Comparison of ENCODE assay signal across 27 cellular contexts in the genomic region with DNA sequence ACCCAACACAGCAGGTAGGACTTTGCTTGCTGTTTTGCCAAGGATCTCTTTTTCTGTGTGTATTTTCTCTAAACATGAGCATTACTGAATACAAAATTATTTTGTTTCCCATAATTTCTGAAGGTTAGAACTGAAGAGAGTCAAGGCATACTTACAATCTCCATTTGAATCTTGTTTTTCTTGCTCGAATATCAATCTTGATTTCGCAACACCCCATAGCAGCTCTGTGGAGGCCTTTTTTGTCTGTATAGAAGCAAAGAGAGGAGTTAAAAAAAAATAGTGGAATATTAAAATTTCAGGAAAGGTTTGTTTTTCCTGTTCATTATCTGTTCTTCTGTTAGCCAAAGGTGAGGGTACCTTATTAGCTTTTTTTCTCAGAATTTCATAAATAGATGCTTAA.
DNase-seq lines count a peak whose midpoint lies in the region; ATAC-seq, FAIRE-seq and TF ChIP-seq lines count a peak whose summit lies in the region.
"Had no signal": no experiment of that assay in that cellular context is flagged by ENCODE, and none has a peak within 500 bp of the region (broad histone marks: within the 10 kb centered on the region; RNA-seq: fewer than 3 reads in every experiment).

No MANE protein-coding gene starts in this region.

- H4K91ac ChIP-seq in H1 (replicated peaks; ENCODE audit: insufficient read length, low read length): no peak overlapping the region

- H3K9me3 Mint-ChIP-seq in mesothelial cell of epicardium: no peaks in the 10 kb centered on the region
- H3K9me3 Mint-ChIP-seq: stimulated activated naive CD8-positive, alpha-beta T cell treated with anti-CD3 and anti-CD28 coated beads, Interleukin-15, amount 100 ng/mL, for 72 hours had no signal

- H3K4me2 ChIP-seq in H1 (ENCODE audit: insufficient read depth in 1 of 2, low read depth in 2 of 2, low read length in 2 of 2): no peak overlapping the region
- H3K4me2 ChIP-seq: BLaER1 had no signal

- H3K27me3 Mint-ChIP-seq in mesothelial cell of epicardium (ENCODE audit: low read depth): no peaks in the 10 kb centered on the region
- H3K27me3 Mint-ChIP-seq: activated naive CD8-positive, alpha-beta T cell; stimulated activated naive CD8-positive, alpha-beta T cell treated with anti-CD3 and anti-CD28 coated beads, Interleukin-15, amount 100 ng/mL, for 72 hours had no signal

- peaks cover 2% of the 10 kb centered on the region; the same call in 1 of the 2 replicates for H3K79me1 ChIP-seq in H1 (ENCODE audit: low read depth, low read length)

- H3K9ac ChIP-seq in SK-N-MC (ENCODE audit: insufficient read length) (no peak overlapping the region), H1 (replicated peaks in 1 of 4; ENCODE audit: extremely low read depth in 1 of 4, low read depth in 3 of 4, low read length in 3 of 4) (no peak overlapping the region)
- H3K9ac ChIP-seq: BLaER1 had no signal

- no peak overlapping the region for H4K5ac ChIP-seq in H1 (ENCODE audit: insufficient read length, low read depth, low read length)

- H3K4me1 Mint-ChIP-seq in mesothelial cell of epicardium: peaks cover 4% of the 10 kb centered on the region

- H3K18ac ChIP-seq in H1 (ENCODE audit: extremely low read depth, low read length): no peak overlapping the region

- H4K8ac ChIP-seq in H1 (ENCODE audit: extremely low read depth, insufficient read depth, low read length): no peak overlapping the region

- CTCF ChIA-PET in AG04450 (lab: Charles Lee) (no interaction called here), H1 (lab: Charles Lee; ENCODE audit: partially characterized antibody) (no interaction called here)

- H2BK12ac ChIP-seq in H1 (ENCODE audit: low read depth, low read length): no peak overlapping the region

- no peak overlapping the region for H2BK20ac ChIP-seq in H1 (ENCODE audit: low read length)

- no peak overlapping the region for H3K4me3 Mint-ChIP-seq in mesothelial cell of epicardium
- H3K4me3 Mint-ChIP-seq: activated CD8-positive, alpha-beta T cell treated with anti-CD3 and anti-CD28 coated beads, Interleukin-2, amount 10 ng/mL, durations not matched to agents 7 days and 5 days; activated naive CD8-positive, alpha-beta T cell; stimulated activated naive CD8-positive, alpha-beta T cell treated with anti-CD3 and anti-CD28 coated beads, Interleukin-15, amount 100 ng/mL, for 72 hours had no signal

- no peak for TF ChIP-seq EP300 in H1 (IDR thresholded peaks at IDR 0.05; ENCODE audit: borderline replicate concordance in 1 of 2, low read depth in 2 of 2, low read length in 2 of 2)

- H2AK5ac ChIP-seq in H1 (ENCODE audit: low read depth, low read length): no peak overlapping the region

- peaks cover 54% of the 10 kb centered on the region for H3K36me3 ChIP-seq in SK-N-MC (ENCODE audit: insufficient read depth, low read length)
- peaks cover 0 to 35% (median 26%) of the 10 kb centered on the region in 4 experiments; a peak in 7 of 8 replicates for H3K36me3 ChIP-seq in H1 (ENCODE audit: control insufficient read depth in 2 of 4, insufficient read depth in 4 of 4, low read length in 3 of 4)
- peaks cover 0 to 3% of the 10 kb centered on the region in 2 donors for H3K36me3 ChIP-seq in prostate gland

- H3K4me3 ChIP-seq in AG04450 (ENCODE audit: low read depth, low read length) (no peak overlapping the region), SK-N-MC (no peak overlapping the region), H1 (ENCODE audit: extremely low read depth in 1 of 4, insufficient read depth in 2 of 4, low read depth in 3 of 4, low read length in 4 of 4) (no peak overlapping the region), prostate gland (no peak overlapping the region)
- H3K4me3 ChIP-seq: ascending aorta, BLaER1, HAP-1, heart left ventricle, psoas muscle, skin epidermis, tibial nerve had no signal

- H3K79me2 ChIP-seq in H1 (ENCODE audit: control insufficient read depth in 1 of 2, insufficient read depth in 2 of 2, low read length in 2 of 2): 0 out of 4 replicates have a peak, but pooled peaks cover 0 to 3% of the 10 kb centered on the region in 2 experiments

- H3K27me3 ChIP-seq in AG04450 (ENCODE audit: control insufficient read depth, insufficient read depth, low read length): no peaks in the 10 kb centered on the region
- no peaks in the 10 kb centered on the region for H3K27me3 ChIP-seq in H1 (replicated peaks in 1 of 4; ENCODE audit: control insufficient read depth in 3 of 4, extremely low read depth in 1 of 4, insufficient read depth in 3 of 4, low read length in 3 of 4)
- no peaks in the 10 kb centered on the region for H3K27me3 ChIP-seq in prostate gland (replicated peaks; ENCODE audit: insufficient read depth)
- H3K27me3 ChIP-seq: ascending aorta, BLaER1, heart left ventricle, neutrophil, tibial nerve had no signal

- no peak overlapping the region for H2BK5ac ChIP-seq in H1 (ENCODE audit: low read depth, low read length)

- no peak for TF ChIP-seq RAD21 in H1 (IDR thresholded peaks at IDR 0.05 in 1 of 2, conservative IDR thresholded peaks at IDR 0.05 in 1 of 2; ENCODE audit: low read depth in 2 of 2, low read length in 2 of 2)

- in situ Hi-C loops in GM13977 (cut with MboI; ENCODE audit: low pct_unique_long_range_greater_than_20kb, low sequenced_read_pairs, unreplicated experiment): no loop called here

- H3K27ac Mint-ChIP-seq in mesothelial cell of epicardium: peak overlapping the region; percentile 62
- H3K27ac Mint-ChIP-seq: activated CD8-positive, alpha-beta T cell treated with anti-CD3 and anti-CD28 coated beads, Interleukin-2, amount 10 ng/mL, durations not matched to agents 7 days and 5 days had no signal

- H3K14ac ChIP-seq in H1 (ENCODE audit: insufficient read length): no peak overlapping the region

- H3K9me3 ChIP-seq in AG04450 (ENCODE audit: control insufficient read depth, insufficient read depth, low read length) (no peaks in the 10 kb centered on the region), SK-N-MC (ENCODE audit: low read depth, low read length) (no peaks in the 10 kb centered on the region), H1 (ENCODE audit: insufficient read depth in 2 of 2, low read depth in 1 of 2, low read length in 1 of 2) (no peaks in the 10 kb centered on the region), prostate gland (no peaks in the 10 kb centered on the region)
- H3K9me3 ChIP-seq: ascending aorta, BLaER1, Caco-2, HAP-1, heart left ventricle, neutrophil, psoas muscle, tibial nerve had no signal

- H3K56ac ChIP-seq in H1 (replicated peaks; ENCODE audit: insufficient read length, low read depth, low read length): no peak overlapping the region

- H2AFZ ChIP-seq in H1 (ENCODE audit: low read length): no peak overlapping the region

- no peak overlapping the region for H2BK120ac ChIP-seq in H1 (replicated peaks; ENCODE audit: low read depth, low read length)

- whole genome bisulfite sequencing in H1 (ENCODE audit: extremely low coverage in 1 of 2, insufficient coverage in 1 of 2, insufficient read length in 1 of 2, insufficient replicate concordance in 2 of 2, low coverage in 1 of 2, low lambda C conversion rate in 2 of 2, missing lambda C conversion rate in 1 of 2), 2 experiments: 98% methylated on average over 2 of the region's 2 CpGs; no CpG with 5 or more reads in 1 of the 2 experiments
- 78% methylated on average over 2 of the region's 2 CpGs for WGBS in prostate gland

- intact Hi-C loops in prostate gland (cut with DNase I): no loop called here

- H3K4me1 ChIP-seq in H1 (replicated peaks in 1 of 4; ENCODE audit: control insufficient read depth in 3 of 4, insufficient read depth in 4 of 4, low read length in 3 of 4): no peaks in the 10 kb centered on the region
- H3K4me1 ChIP-seq in prostate gland (replicated peaks): peaks cover 6% of the 10 kb centered on the region
- H3K4me1 ChIP-seq: HAP-1 had no signal

- FAIRE-seq in H1 (lab: Jason Lieb, UNC): no peak
- FAIRE-seq: G401.6 had no signal

- H3K4ac ChIP-seq in H1 (replicated peaks; ENCODE audit: insufficient read length, low read depth, low read length): no peak overlapping the region

- no peak for TF ChIP-seq POLR2A in H1 (IDR thresholded peaks at IDR 0.05; ENCODE audit: control extremely low read depth in 1 of 2, low read depth in 2 of 2, low read length in 2 of 2)
- no peak for TF ChIP-seq POLR2A in prostate gland (IDR thresholded peaks at IDR 0.05)

- no peaks in the 10 kb centered on the region for H3K23me2 ChIP-seq in H1 (ENCODE audit: low read depth, low read length)

- DNase-seq in AG04450 (ENCODE audit: low read depth, low spot score) (no peak), SK-N-MC (ENCODE audit: low read depth, low spot score) (peak; percentile 3), H1 (ENCODE audit: low read depth in 1 of 2, low spot score in 2 of 2) (no peak), mesothelial cell of epicardium (ENCODE audit: low spot score in 2 of 2, unreplicated experiment in 2 of 2) (no peak), GM13977 (ENCODE audit: low spot score) (no peak), prostate gland (ENCODE audit: low spot score) (no peak)
- DNase-seq: activated CD8-positive, alpha-beta T cell treated with anti-CD3 and anti-CD28 coated beads, Interleukin-2, amount 10 ng/mL, durations not matched to agents 7 days and 5 days; activated T-cell treated with anti-CD3 and anti-CD28 coated beads for 4 hours; Caco-2; heart left ventricle; NCI-H1092; NCI-H187; NCI-H524 treated with DMSO at 0.1 percent for 48 hours; psoas muscle; stimulated activated naive CD8-positive, alpha-beta T cell treated with anti-CD3 and anti-CD28 coated beads, Interleukin-15, amount 100 ng/mL, for 72 hours had no signal

- H3K36me3 Mint-ChIP-seq in mesothelial cell of epicardium: peaks cover 41% of the 10 kb centered on the region

- no peak overlapping the region for H3K23ac ChIP-seq in H1 (ENCODE audit: insufficient read length)

- H3K27ac ChIP-seq in AG04450 (ENCODE audit: low read depth, low read length) (peak overlapping the region; percentile 69), SK-N-MC (no peak overlapping the region), H1 (ENCODE audit: low read depth, low read length) (no peak overlapping the region), prostate gland (no peak overlapping the region)
- H3K27ac ChIP-seq: BLaER1, HL-60, neutrophil, psoas muscle, skin epidermis had no signal

- TF ChIP-seq CTCF in AG04450 (IDR thresholded peaks at IDR 0.05; ENCODE audit: low read depth, low read length): no peak
- TF ChIP-seq CTCF in H1 (IDR thresholded peaks at IDR 0.05; ENCODE audit: control extremely low read depth in 1 of 3, insufficient read depth in 1 of 3, low read depth in 1 of 3, low read length in 3 of 3): no peak
- TF ChIP-seq CTCF in mesothelial cell of epicardium (IDR thresholded peaks at IDR 0.05; ENCODE audit: unreplicated experiment): no peak
- TF ChIP-seq CTCF in GM13977 (IDR thresholded peaks at IDR 0.05; ENCODE audit: extremely low read depth, insufficient read depth, missing control alignments): no peak
- TF ChIP-seq CTCF in prostate gland (IDR thresholded peaks at IDR 0.05): no peak

- no peak overlapping the region for H2BK15ac ChIP-seq in H1 (ENCODE audit: low read length)

- POLR2A ChIA-PET in AG04450 (lab: Yijun Ruan, JAX): no interaction called here
- POLR2A ChIA-PET in H1 (lab: Charles Lee; ENCODE audit: partially characterized antibody): no interaction called here

- ATAC-seq in HG03095 (IDR thresholded peaks at IDR 0.05; ENCODE audit: unreplicated experiment) (no peak), HG03469 (IDR thresholded peaks at IDR 0.05; ENCODE audit: unreplicated experiment) (no peak)
- ATAC-seq: activated CD8-positive, alpha-beta T cell treated with anti-CD3 and anti-CD28 coated beads, Interleukin-2, amount 10 ng/mL, durations not matched to agents 7 days and 5 days; heart left ventricle; Right ventricle myocardium inferior; stimulated activated naive CD8-positive, alpha-beta T cell treated with anti-CD3 and anti-CD28 coated beads, Interleukin-15, amount 100 ng/mL, for 72 hours had no signal

- H4K20me1 ChIP-seq in H1 (replicated peaks in 1 of 2; ENCODE audit: control insufficient read depth in 1 of 2, insufficient read depth in 2 of 2, low read length in 2 of 2): no peaks in the 10 kb centered on the region
